21 cellular contexts compared by ENCODE assay signal in genomic region chr18:79375441-79375840, GRCh38.
"Had no signal": no experiment of that assay in that cellular context is flagged by ENCODE, and none has a peak within 500 bp of the region (broad histone marks: within the 10 kb centered on the region; RNA-seq: fewer than 3 reads in every experiment).

No MANE protein-coding gene starts in this region.

- H3K27ac ChIP-seq: esophagus squamous epithelium, gastroesophageal sphincter, left ventricle myocardium inferior, lower lobe of right lung, parathyroid adenoma, prostate gland, thyroid gland, upper lobe of left lung, uterus had no signal

- H3K36me3 ChIP-seq: uterus had no signal

- H3K4me1 ChIP-seq: parathyroid adenoma, prostate gland, thyroid gland, uterus had no signal

- H3K4me3 Mint-ChIP-seq: dendritic cell treated with granulocyte-macrophage colony-stimulating factor and Interleukin-4, amounts not matched to agents 40 ng/mL and 50 ng/mL, for 4 days; immature natural killer cell; memory B cell; nephron progenitor cell had no signal

- DNase-seq: esophagus squamous epithelium; foreskin fibroblast; glutamatergic neuron; immature natural killer cell; kidney; left cardiac atrium; left ventricle myocardium inferior; lower lobe of right lung; midbrain; nephron progenitor cell; stimulated activated CD4-positive, alpha-beta T cell treated with anti-CD3 and anti-CD28 coated beads, Interleukin-2, amount 100 ng/mL, for 24 hours; stimulated activated naive CD4-positive, alpha-beta T cell treated with Interleukin-2 at 50 U/mL for 16 hours; thyroid gland; upper lobe of left lung; uterus had no signal

- H3K27ac Mint-ChIP-seq: dendritic cell treated with granulocyte-macrophage colony-stimulating factor and Interleukin-4, amounts not matched to agents 40 ng/mL and 50 ng/mL, for 4 days had no signal

- H3K27me3 ChIP-seq: esophagus squamous epithelium, gastroesophageal sphincter, thyroid gland, upper lobe of left lung, uterus had no signal

- H3K79me2 ChIP-seq: parathyroid adenoma had no signal

- H3K9ac ChIP-seq: parathyroid adenoma had no signal

- H3K9me3 Mint-ChIP-seq: dendritic cell treated with granulocyte-macrophage colony-stimulating factor and Interleukin-4, amounts not matched to agents 40 ng/mL and 50 ng/mL, for 4 days; immature natural killer cell; memory B cell; nephron progenitor cell had no signal

- H3K27me3 Mint-ChIP-seq: memory B cell had no signal

- H3K9me3 ChIP-seq: esophagus squamous epithelium, gastroesophageal sphincter, left ventricle myocardium inferior, lower lobe of right lung, prostate gland, thyroid gland, upper lobe of left lung, uterus had no signal

- H3K4me3 ChIP-seq: esophagus squamous epithelium, gastroesophageal sphincter, left ventricle myocardium inferior, lower lobe of right lung, prostate gland, thyroid gland, upper lobe of left lung, uterus had no signal

- ATAC-seq: gastroesophageal sphincter, left cardiac atrium, lower lobe of right lung, sciatic nerve had no signal

- H2AFZ ChIP-seq: parathyroid adenoma had no signal
